25 cellular contexts compared by ENCODE assay signal in genomic region chrX:105803891-105804290, GRCh38.
"Had no signal": no experiment of that assay in that cellular context is flagged by ENCODE, and none has a peak within 500 bp of the region (broad histone marks: within the 10 kb centered on the region; RNA-seq: fewer than 3 reads in every experiment).

No MANE protein-coding gene starts in this region.

- ATAC-seq: stimulated activated effector memory CD8-positive, alpha-beta T cell treated with anti-CD3 and anti-CD28 coated beads, Interleukin-12 subunit alpha, Interleukin-12 subunit beta, amount 100 ng/mL, for 72 hours; stimulated activated memory B cell treated with anti-CD40 and anti-IgM and Interleukin-4, amounts not matched to agents 10 μg/mL and 1 μg/mL and 100 μg/mL, for 72 hours; stimulated activated naive B cell treated with anti-CD40 and anti-IgM and Interleukin-4, amounts not matched to agents 10 μg/mL and 1 μg/mL and 100 μg/mL, for 72 hours; stimulated activated naive CD8-positive, alpha-beta T cell treated with anti-CD3 and anti-CD28 coated beads, Interleukin-15, amount 100 ng/mL, for 72 hours; stimulated activated naive CD8-positive, alpha-beta T cell treated with anti-CD3 and anti-CD28 coated beads, Interleukin-15, Interleukin-2, amounts not matched to agents 100 U/mL and 50 U/mL, for 24 hours; upper lobe of right lung had no signal

- H3K27ac ChIP-seq: stomach, suprapubic skin, testis, thoracic aorta, thyroid gland, tibial artery, tibial nerve, transverse colon, upper lobe of left lung, upper lobe of right lung, uterus, vagina had no signal

- H3K4me1 ChIP-seq: stomach, suprapubic skin, testis, thyroid gland, tibial artery, tibial nerve, transverse colon, upper lobe of left lung, upper lobe of right lung, uterus, vagina had no signal

- H3K27me3 ChIP-seq: stomach, suprapubic skin, testis, thyroid gland, tibial artery, tibial nerve, transverse colon, upper lobe of left lung, upper lobe of right lung, uterus, vagina had no signal

- H3K9me3 ChIP-seq: suprapubic skin, testis, thoracic aorta, thyroid gland, tibial nerve, transverse colon, upper lobe of right lung, uterus, vagina had no signal

- H3K36me3 ChIP-seq: stomach, suprapubic skin, thoracic aorta, thyroid gland, tibial artery, tibial nerve, transverse colon, upper lobe of left lung, upper lobe of right lung, uterus, vagina had no signal

- H3K4me3 ChIP-seq: stomach, suprapubic skin, testis, thoracic aorta, thyroid gland, tibial artery, tibial nerve, transverse colon, upper lobe of left lung, upper lobe of right lung, uterus, vagina had no signal

- DNase-seq: stimulated activated CD4-positive, alpha-beta T cell treated with anti-CD3 and anti-CD28 coated beads, Interleukin-2, amount 100 ng/mL, for 48 hours; stimulated activated CD4-positive, alpha-beta T cell treated with anti-CD3 and anti-CD28 coated beads, Interleukin-4, amount 100 ng/mL, for 1 hour; stimulated activated CD4-positive, alpha-beta T cell treated with anti-CD3 and anti-CD28 coated beads, Interleukin-4, amount 100 ng/mL, for 24 hours; stimulated activated CD4-positive, alpha-beta T cell treated with anti-CD3 and anti-CD28 coated beads, Interleukin-4, amount 100 ng/mL, for 4 hours; stimulated activated CD8-positive, alpha-beta memory T cell treated with anti-CD3 and anti-CD28 coated beads, Interleukin-4, amount 100 ng/mL, for 48 hours; stimulated activated naive B cell treated with anti-CD40 and anti-IgM and Interleukin-4, amounts not matched to agents 10 μg/mL and 1 μg/mL and 100 μg/mL, for 72 hours; stimulated activated naive CD4-positive, alpha-beta T cell; stimulated activated naive CD4-positive, alpha-beta T cell treated with Interleukin-2 at 50 U/mL for 16 hours; stimulated activated naive CD8-positive, alpha-beta T cell treated with anti-CD3 and anti-CD28 coated beads, Interleukin-15, amount 100 ng/mL, for 72 hours; stimulated activated naive CD8-positive, alpha-beta T cell treated with anti-CD3 and anti-CD28 coated beads, Interleukin-15, Interleukin-2, amounts not matched to agents 100 U/mL and 50 U/mL, for 24 hours; stomach; substantia nigra; testis; thyroid gland; tibial artery; transverse colon; upper lobe of left lung; upper lobe of right lung; uterus had no signal
